Comparison of ENCODE assay signal across 10 cellular contexts in genomic region chr10:17836917-17837316, GRCh38. TPM values are rescaled to one million over a fixed set of nuclear protein-coding genes. Genes with fewer than 3 reads are reported as not detected.
DNase-seq lines count a peak whose midpoint lies in the region; ATAC-seq, FAIRE-seq and TF ChIP-seq lines count a peak whose summit lies in the region.
"Had no signal": no experiment of that assay in that cellular context is flagged by ENCODE, and none has a peak within 500 bp of the region (broad histone marks: within the 10 kb centered on the region; RNA-seq: fewer than 3 reads in every experiment).

No MANE protein-coding gene starts in this region.

- POLR2A ChIA-PET in WTC11 (lab: Charles Lee), result no interaction called here
- POLR2A ChIA-PET in CD8-positive, alpha-beta T cell (lab: Charles Lee), result no interaction called here

- no peak for FAIRE-seq in GM19239 (lab: Jason Lieb, UNC)
- FAIRE-seq: colon had no signal

- H3K27me3 Mint-ChIP-seq in WTC11 (ENCODE audit: low read depth), result no peaks in the 10 kb centered on the region
- peaks cover 5% of the 10 kb centered on the region for H3K27me3 Mint-ChIP-seq in CD8-positive, alpha-beta T cell (ENCODE audit: low read depth)

- H3K4me3 ChIP-seq in HFF-Myc (replicated peaks; ENCODE audit: low read depth, low read length) (peak overlapping the region; percentile 15), skeletal muscle tissue (ENCODE audit: low read length in 3 of 3) (peak overlapping the region in 2 of 3 donors; percentile 29 to 38)
- H3K4me3 ChIP-seq in CD8-positive, alpha-beta T cell (ENCODE audit: low read depth, low read length), result no peak overlapping the region

- H3K9me3 ChIP-seq in skeletal muscle tissue (ENCODE audit: control insufficient read depth in 3 of 3, low read length in 3 of 3), result no peaks in the 10 kb centered on the region
- no peaks in the 10 kb centered on the region for H3K9me3 ChIP-seq in CD8-positive, alpha-beta T cell (ENCODE audit: low read length)

- H3K4me1 ChIP-seq in skeletal muscle tissue (ENCODE audit: control insufficient read depth in 3 of 3, insufficient read depth in 3 of 3, low read length in 3 of 3), result no peaks in the 10 kb centered on the region
- no peaks in the 10 kb centered on the region for H3K4me1 ChIP-seq in CD8-positive, alpha-beta T cell (ENCODE audit: insufficient read depth, low read length)

- CTCF ChIA-PET in WTC11 (lab: Charles Lee), result interaction anchor here (0.8 to 1.8 kb wide), 3 partner anchors 11 to 380 kb away, joined by 3 to 8 read pairs (median 5); no protein-coding TSS in a partner anchor
- CTCF ChIA-PET in CD8-positive, alpha-beta T cell (lab: Charles Lee), result no interaction called here

- ATAC-seq in WTC11, result peak; percentile 86
- no peak for ATAC-seq in HG02571 (IDR thresholded peaks at IDR 0.05; ENCODE audit: unreplicated experiment)
- no peak for ATAC-seq in CD8-positive, alpha-beta T cell

- H3K4me3 Mint-ChIP-seq in WTC11, result no peak overlapping the region
- H3K4me3 Mint-ChIP-seq in CD8-positive, alpha-beta T cell, result no peak overlapping the region

- H3K9me3 Mint-ChIP-seq in WTC11, result no peaks in the 10 kb centered on the region
- H3K9me3 Mint-ChIP-seq in CD8-positive, alpha-beta T cell, result no peaks in the 10 kb centered on the region

- H3K36me3 ChIP-seq in skeletal muscle tissue (ENCODE audit: control insufficient read depth in 3 of 3, insufficient read depth in 3 of 3, low read length in 3 of 3), result no peaks in the 10 kb centered on the region
- H3K36me3 ChIP-seq in CD8-positive, alpha-beta T cell (ENCODE audit: insufficient read depth, low read length), result no peaks in the 10 kb centered on the region

- peaks cover 10% of the 10 kb centered on the region for H3K4me1 Mint-ChIP-seq in WTC11
- no peaks in the 10 kb centered on the region for H3K4me1 Mint-ChIP-seq in CD8-positive, alpha-beta T cell (ENCODE audit: low read depth)

- intact Hi-C loops in CD8-positive, alpha-beta T cell (cut with DNase I, micrococcal nuclease), result no loop called here

- H3K27me3 ChIP-seq in skeletal muscle tissue (ENCODE audit: control insufficient read depth in 3 of 3, insufficient read depth in 3 of 3, low read length in 3 of 3), result peaks cover 0 to 4% (median 3%) of the 10 kb centered on the region in 3 donors
- H3K27me3 ChIP-seq in CD8-positive, alpha-beta T cell (ENCODE audit: insufficient read depth, low read length), result no peaks in the 10 kb centered on the region

- peak; percentile 12 for DNase-seq in HFF-Myc (ENCODE audit: extremely low read depth, low read depth)
- DNase-seq in WTC11 (ENCODE audit: low spot score), result peak; percentile 15
- peak; percentile 42 for DNase-seq in hepatic stellate cell (ENCODE audit: low spot score)
- no peak for DNase-seq in GM19239 (ENCODE audit: insufficient read length, low spot score)
- no peak for DNase-seq in GOT3 (lab: John Stamatoyannopoulos, UW)
- DNase-seq in CD8-positive, alpha-beta T cell, result no peak
- DNase-seq: SIG-M5 had no signal

- peak overlapping the region; percentile 72 for H3K27ac Mint-ChIP-seq in WTC11
- no peak overlapping the region for H3K27ac Mint-ChIP-seq in CD8-positive, alpha-beta T cell

- TF ChIP-seq CTCF in HFF-Myc (IDR thresholded peaks at IDR 0.05; ENCODE audit: low read depth, low read length, missing control alignments) (no peak), WTC11 (IDR thresholded peaks at IDR 0.05) (no peak)
- TF ChIP-seq CTCF in CD8-positive, alpha-beta T cell (IDR thresholded peaks at IDR 0.05), result no peak

- no peak overlapping the region for H3K27ac ChIP-seq in skeletal muscle tissue (ENCODE audit: low read depth, low read length)
- H3K27ac ChIP-seq in CD8-positive, alpha-beta T cell (ENCODE audit: low read depth, low read length), result no peak overlapping the region

- H3K9ac ChIP-seq in skeletal muscle tissue (ENCODE audit: low read depth in 1 of 3, low read length in 3 of 3), result peak overlapping the region in 1 of 3 donors; percentile 20

- H3K36me3 Mint-ChIP-seq in WTC11, result no peaks in the 10 kb centered on the region
- no peaks in the 10 kb centered on the region for H3K36me3 Mint-ChIP-seq in CD8-positive, alpha-beta T cell

TF ChIP-seq in WTC11, 78 proteins besides CTCF, POLR2A, EP300 and RAD21:
- TF ChIP-seq ZNF423 (CRISPR knock-in tag; IDR thresholded peaks at IDR 0.05), result no peak
- TF ChIP-seq TEAD1 (CRISPR knock-in tag; IDR thresholded peaks at IDR 0.05), result no peak
- no peak for TF ChIP-seq ERG (CRISPR knock-in tag; IDR thresholded peaks at IDR 0.05)
- no peak for TF ChIP-seq ARID4B (CRISPR knock-in tag; IDR thresholded peaks at IDR 0.05; ENCODE audit: borderline replicate concordance)
- TF ChIP-seq TCF7 (CRISPR knock-in tag; IDR thresholded peaks at IDR 0.05; ENCODE audit: low read depth), result no peak
- no peak for TF ChIP-seq OVOL2 (CRISPR knock-in tag; IDR thresholded peaks at IDR 0.05; ENCODE audit: borderline replicate concordance)
- no peak for TF ChIP-seq EMX1 (CRISPR knock-in tag; IDR thresholded peaks at IDR 0.05)
- TF ChIP-seq ZNF317 (CRISPR knock-in tag; IDR thresholded peaks at IDR 0.05; ENCODE audit: borderline replicate concordance, low read depth), result no peak
- TF ChIP-seq SMAD3 (CRISPR knock-in tag; IDR thresholded peaks at IDR 0.05; ENCODE audit: borderline replicate concordance), result no peak
- TF ChIP-seq E2F1 (CRISPR knock-in tag; IDR thresholded peaks at IDR 0.05), result no peak
- TF ChIP-seq E2F5 (CRISPR knock-in tag; IDR thresholded peaks at IDR 0.05), result no peak
- TF ChIP-seq ZNF671 (CRISPR knock-in tag; IDR thresholded peaks at IDR 0.05), result no peak

RNA-seq across cellular contexts. Expression of gene MRC1, which starts 27.8 kb away (rescaled TPM):
- total RNA-seq in WTC11 (2021), result 0.33 to 0.46 TPM (median 0.44 TPM) in 3 replicates
- total RNA-seq in skeletal muscle tissue, result 27.1 TPM
- not detected for total RNA-seq in CD8-positive, alpha-beta T cell

Comparison
In these comparisons a context has a peak if more than half of its experiments do, and no peak if none do; other contexts are left out.
1. DNase-seq: peak in HFF-Myc (single experiment), WTC11 (single experiment) and hepatic stellate cell (single experiment); none in GM19239 (single experiment), GOT3 (single experiment) and CD8-positive, alpha-beta T cell (0 of 7).
2. RNA of gene MRC1, which starts 27.8 kb away (total RNA-seq): 27.1 TPM in skeletal muscle tissue (single experiment); 0.33 to 0.46 TPM in WTC11 and not detected in CD8-positive, alpha-beta T cell; every median in the first group is over 10 times any median in the second.